In genomic region chr19:12890787-12891552, GRCh38 we compare ENCODE assay signal across 8 cellular contexts. TPM values are rescaled to one million over a fixed set of nuclear protein-coding genes. Genes with fewer than 3 reads are reported as not detected.
A peak's percentile ranks its signal among the peaks of the same experiment; 100 is the strongest.
DNase-seq lines count a peak whose midpoint lies in the region; ATAC-seq and TF ChIP-seq lines count a peak whose summit lies in the region.

GCDH (plus strand) TSS chr19:12891160; CDS start chr19:12891305, 145 bp downstream.

- peak within 1 kb of the TSS; percentile 94 for H3K27ac Mint-ChIP-seq in T-helper 17 cell

- no peaks in the 10 kb centered on the region for H3K27me3 Mint-ChIP-seq in T-helper 17 cell

- peaks cover 7% of the 10 kb centered on the region for H3K36me3 Mint-ChIP-seq in T-helper 17 cell (ENCODE audit: low read depth)

- intact Hi-C loops in left cardiac atrium (cut with DNase I) (no loop called here), posterior vena cava (cut with DNase I) (no loop called here), upper lobe of right lung (cut with DNase I) (no loop called here)

- H3K9me3 ChIP-seq in T-helper 17 cell (ENCODE audit: control insufficient read depth, low read length, poor library complexity, severe bottlenecking) (no peaks in the 10 kb centered on the region), upper lobe of right lung (no peaks in the 10 kb centered on the region)

- DNase-seq in GM13976 (ENCODE audit: low spot score) = peak; percentile 97
- peak; percentile 98 for DNase-seq in NCI-H1694 treated with DMSO at 0.1 percent for 48 hours (lab: John Stamatoyannopoulos, UW)
- DNase-seq in T-helper 17 cell = peak; percentile 83 to 92 (median 90)
- DNase-seq in amygdala (lab: John Stamatoyannopoulos, UW) = peak; percentile 58 to 100 (median 98)
- DNase-seq in left cardiac atrium = peak; percentile 98
- peak; percentile 99 for DNase-seq in posterior vena cava (ENCODE audit: low spot score)
- peak; percentile 97 for DNase-seq in upper lobe of right lung

- H3K27ac ChIP-seq in upper lobe of right lung = peak within 1 kb of the TSS; percentile 83

- peaks cover 14% of the 10 kb centered on the region for H3K4me1 ChIP-seq in upper lobe of right lung

- peak; percentile 92 for ATAC-seq in HG02870 (IDR thresholded peaks at IDR 0.05; ENCODE audit: unreplicated experiment)
- peak; percentile 91 for ATAC-seq in T-helper 17 cell
- peak; percentile 99 for ATAC-seq in left cardiac atrium
- peak; percentile 97 for ATAC-seq in upper lobe of right lung

- H3K27me3 ChIP-seq in upper lobe of right lung = no peaks in the 10 kb centered on the region

- TF ChIP-seq CTCF in GM13976 (IDR thresholded peaks at IDR 0.05; ENCODE audit: borderline replicate concordance, control extremely low read depth, extremely low read depth, insufficient read depth, missing control alignments) (no peak), upper lobe of right lung (IDR thresholded peaks at IDR 0.05) (no peak)

- peaks cover 8% of the 10 kb centered on the region for H3K36me3 ChIP-seq in upper lobe of right lung

- peak within 1 kb of the TSS; percentile 99 for H3K4me3 ChIP-seq in upper lobe of right lung

- H3K4me3 Mint-ChIP-seq in T-helper 17 cell = peak within 1 kb of the TSS; percentile 99

- peaks cover 31% of the 10 kb centered on the region for H3K4me1 Mint-ChIP-seq in T-helper 17 cell

- in situ Hi-C loops in GM13976 (cut with MboI; ENCODE audit: low sequenced_read_pairs, unreplicated experiment) = no loop called here

RNA-seq across cellular contexts. Expression of gene GCDH, which starts in this region (rescaled TPM):
- total RNA-seq in T-helper 17 cell (10 to 100 TPM; 34.0 to 36.2 TPM), left cardiac atrium (10 to 100 TPM; 23.7 to 26.1 TPM), posterior vena cava (10 to 100 TPM in 1 of 2 donors, 1 to 10 TPM in 1; 8.5 to 14.6 TPM), upper lobe of right lung (21.0 TPM)

Comparison
In these comparisons a context has a peak if more than half of its experiments do, and no peak if none do; other contexts are left out.
1. Peak in every context shown above with its lines: DNase-seq, ATAC-seq, H3K4me3 ChIP-seq and H3K27ac ChIP-seq.